ENCODE assay signal across 1 cellular context in the genomic region with DNA sequence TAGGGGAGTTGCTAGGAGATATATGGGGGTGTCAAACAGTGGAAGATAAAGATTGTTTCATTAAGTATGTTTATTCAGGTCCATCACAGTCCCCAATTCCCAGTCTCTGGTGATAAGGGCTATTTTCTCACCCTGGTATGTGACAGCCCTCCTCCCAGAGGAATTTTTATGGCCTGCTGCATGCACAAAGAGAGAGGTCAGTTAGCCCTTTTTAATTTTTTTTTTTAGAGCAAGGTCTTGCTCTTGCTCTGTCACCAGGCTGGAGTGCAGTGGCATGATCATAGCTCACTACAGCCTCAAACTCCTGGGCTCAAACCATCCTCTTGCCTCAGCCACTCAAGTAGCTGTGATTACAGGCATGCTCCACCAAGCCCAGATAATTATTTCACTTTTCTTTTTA.
TF ChIP-seq lines count a peak whose summit lies in the region.

No MANE protein-coding gene starts in this region.

TF ChIP-seq in GM23338, 12 proteins besides CTCF, POLR2A, EP300 and RAD21:
- TF ChIP-seq REST (IDR thresholded peaks at IDR 0.05; ENCODE audit: unreplicated experiment) (no peak), JUNB (IDR thresholded peaks at IDR 0.05; ENCODE audit: unreplicated experiment) (no peak), ZNF331 (CRISPR knock-in tag; IDR thresholded peaks at IDR 0.05; ENCODE audit: low read depth) (no peak), CREB1 (CRISPR knock-in tag; IDR thresholded peaks at IDR 0.05; ENCODE audit: low read depth) (no peak)
